1 cellular context compared by ENCODE assay signal in the genomic region with DNA sequence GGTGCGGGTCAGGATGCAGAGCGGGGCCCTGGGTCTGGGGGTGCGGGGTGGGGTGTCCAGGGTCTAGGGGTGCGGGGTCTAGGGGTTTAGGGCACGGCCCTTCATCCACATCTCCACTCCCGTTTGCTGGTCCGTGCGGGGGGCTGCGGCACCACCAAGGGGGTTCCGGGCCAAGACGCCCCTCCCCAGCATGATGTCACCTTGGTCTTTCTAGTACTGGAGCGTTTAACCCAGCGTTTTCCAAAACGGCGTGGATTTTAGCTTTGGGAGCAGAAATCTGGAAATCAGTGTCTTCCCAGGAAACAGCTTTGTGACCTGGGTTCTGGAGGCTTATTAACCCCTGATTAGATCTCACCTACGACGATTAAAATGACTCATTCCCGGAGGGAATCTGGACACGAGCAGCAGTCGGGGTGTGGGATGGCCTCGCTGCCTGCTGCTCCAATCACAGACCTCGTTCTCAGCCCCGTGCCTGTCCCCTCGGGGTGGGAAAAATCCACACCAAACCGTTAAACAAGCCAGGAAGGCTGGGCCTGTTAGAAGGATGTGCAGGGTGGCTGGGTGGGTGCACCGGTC.
TF ChIP-seq lines count a peak whose summit lies in the region.

No MANE protein-coding gene starts in this region.

TF ChIP-seq in H1, 55 proteins besides CTCF, POLR2A, EP300 and RAD21:
- 0 out of 2 replicates have a peak, but pooled peaks have one; percentile 24 for TF ChIP-seq ATF2 (IDR thresholded peaks at IDR 0.05; ENCODE audit: low read length)
- TF ChIP-seq YY1 (IDR thresholded peaks at IDR 0.05; ENCODE audit: low read depth, low read length): no peak
